Comparison of ENCODE assay signal across 1 cellular context in genomic region chr6:6699741-6700367, GRCh38.
TF ChIP-seq lines count a peak whose summit lies in the region.

No MANE protein-coding gene starts in this region.

TF ChIP-seq in HEK293, 187 proteins besides CTCF, POLR2A, EP300 and RAD21 (continued from another document and continues in another):
- TF ChIP-seq PRDM10 (tag by site-specific recombination; IDR thresholded peaks at IDR 0.05) = peak; percentile 64
- TF ChIP-seq ZNF37A (tag by site-specific recombination; IDR thresholded peaks at IDR 0.05) = no peak
- no peak for TF ChIP-seq ZNF843 (tag by site-specific recombination; IDR thresholded peaks at IDR 0.05)
- no peak for TF ChIP-seq ZNF670 (tag by site-specific recombination; IDR thresholded peaks at IDR 0.05; ENCODE audit: low read depth)
- TF ChIP-seq TRIM28 (IDR thresholded peaks at IDR 0.05; ENCODE audit: borderline replicate concordance, low read length) = no peak
- no peak for TF ChIP-seq ZNF654 (tag by site-specific recombination; IDR thresholded peaks at IDR 0.05; ENCODE audit: low read depth)
- TF ChIP-seq OSR2 (tag by site-specific recombination; IDR thresholded peaks at IDR 0.05) = no peak
- no peak for TF ChIP-seq ZNF596 (tag by site-specific recombination; IDR thresholded peaks at IDR 0.05)
- no peak for TF ChIP-seq MZF1 (tag by site-specific recombination; IDR thresholded peaks at IDR 0.05; ENCODE audit: borderline replicate concordance)
- no peak for TF ChIP-seq ZNF560 (tag by site-specific recombination; IDR thresholded peaks at IDR 0.05; ENCODE audit: borderline replicate concordance)
- no peak for TF ChIP-seq PATZ1 (tag by site-specific recombination; IDR thresholded peaks at IDR 0.05)
- no peak for TF ChIP-seq HIC1 (tag by site-specific recombination; IDR thresholded peaks at IDR 0.05)
- TF ChIP-seq ZNF777 (tag by site-specific recombination; IDR thresholded peaks at IDR 0.05; ENCODE audit: borderline replicate concordance) = no peak
- TF ChIP-seq ZNF580 (tag by site-specific recombination; IDR thresholded peaks at IDR 0.05) = no peak
- peak; percentile 70 for TF ChIP-seq ZNF341 (tag by site-specific recombination; IDR thresholded peaks at IDR 0.05; ENCODE audit: low read depth)
- no peak for TF ChIP-seq GFI1B (tag by site-specific recombination; IDR thresholded peaks at IDR 0.05)
- TF ChIP-seq ZNF701 (tag by site-specific recombination; IDR thresholded peaks at IDR 0.05) = no peak
- TF ChIP-seq ZNF621 (tag by site-specific recombination; IDR thresholded peaks at IDR 0.05) = no peak
- TF ChIP-seq YY1 (tag by site-specific recombination; IDR thresholded peaks at IDR 0.05) = no peak
- peak; percentile 68; the same call in 1 of the 2 replicates for TF ChIP-seq ZNF335 (tag by site-specific recombination; conservative IDR thresholded peaks at IDR 0.05)
- TF ChIP-seq PRDM4 (tag by site-specific recombination; IDR thresholded peaks at IDR 0.05) = no peak
- TF ChIP-seq GLIS1 (tag by site-specific recombination; IDR thresholded peaks at IDR 0.05) = no peak; the same call in 1 of the 2 replicates
- TF ChIP-seq ZNF768 (tag by site-specific recombination; IDR thresholded peaks at IDR 0.05) = no peak
- no peak for TF ChIP-seq ZNF449 (tag by site-specific recombination; IDR thresholded peaks at IDR 0.05)
- TF ChIP-seq ZNF785 (tag by site-specific recombination; IDR thresholded peaks at IDR 0.05) = no peak
- no peak for TF ChIP-seq ZFP3 (tag by site-specific recombination; IDR thresholded peaks at IDR 0.05; ENCODE audit: low read depth)
- TF ChIP-seq HOXD13 (CRISPR knock-in tag; IDR thresholded peaks at IDR 0.05; ENCODE audit: borderline replicate concordance) = no peak
- TF ChIP-seq ZBTB17 (tag by site-specific recombination; IDR thresholded peaks at IDR 0.05) = peak; percentile 75
- TF ChIP-seq ZNF138 (tag by site-specific recombination; IDR thresholded peaks at IDR 0.05; ENCODE audit: borderline replicate concordance) = no peak
- no peak for TF ChIP-seq ZNF202 (tag by site-specific recombination; IDR thresholded peaks at IDR 0.05; ENCODE audit: borderline replicate concordance)
- TF ChIP-seq PRDM1 (tag by site-specific recombination; IDR thresholded peaks at IDR 0.05) = peak; percentile 47
- no peak for TF ChIP-seq KLF8 (tag by site-specific recombination; IDR thresholded peaks at IDR 0.05)
- TF ChIP-seq ZNF174 (tag by site-specific recombination; IDR thresholded peaks at IDR 0.05) = no peak
- TF ChIP-seq ZBTB26 (tag by site-specific recombination; optimal IDR thresholded peaks at IDR 0.05) = no peak
- no peak for TF ChIP-seq ZBTB1 (tag by site-specific recombination; IDR thresholded peaks at IDR 0.05)
- TF ChIP-seq ZNF513 (tag by site-specific recombination; IDR thresholded peaks at IDR 0.05) = no peak
- TF ChIP-seq ZNF362 (tag by site-specific recombination; IDR thresholded peaks at IDR 0.05) = no peak
- TF ChIP-seq FEZF1 (tag by site-specific recombination; IDR thresholded peaks at IDR 0.05) = peak; percentile 91
- TF ChIP-seq ZNF2 (tag by site-specific recombination; IDR thresholded peaks at IDR 0.05) = no peak
- TF ChIP-seq ZNF398 (tag by site-specific recombination; IDR thresholded peaks at IDR 0.05) = no peak
